Comparison of ENCODE assay signal across 10 cellular contexts in genomic region chr12:57101892-57102695, GRCh38. TPM values are rescaled to one million over a fixed set of nuclear protein-coding genes. Genes with fewer than 3 reads are reported as not detected.
A peak's percentile ranks its signal among the peaks of the same experiment; 100 is the strongest.
DNase-seq lines count a peak whose midpoint lies in the region; ATAC-seq, FAIRE-seq and TF ChIP-seq lines count a peak whose summit lies in the region.
"Had no signal": no experiment of that assay in that cellular context is flagged by ENCODE, and none has a peak within 500 bp of the region (broad histone marks: within the 10 kb centered on the region; RNA-seq: fewer than 3 reads in every experiment).

No MANE protein-coding gene starts in this region.

- no peaks in the 10 kb centered on the region for H3K27me3 ChIP-seq in bronchial epithelial cell (ENCODE audit: control insufficient read depth, insufficient read depth, low read length)

- H3K36me3 ChIP-seq in bronchial epithelial cell (ENCODE audit: control insufficient read depth, insufficient read depth, low read length), result peaks cover 53% of the 10 kb centered on the region

- H3K36me3 Mint-ChIP-seq in Calu3 (ENCODE audit: insufficient read depth, unreplicated experiment), result peaks cover 82% of the 10 kb centered on the region
- peaks cover 51% of the 10 kb centered on the region for H3K36me3 Mint-ChIP-seq in nephron progenitor cell (ENCODE audit: low read depth)

- CTCF ChIA-PET in Calu3 (lab: Charles Lee), result interaction anchor here (0.7 to 2.8 kb wide), 6 partner anchors 10 to 319 kb away, joined by 4 to 25 read pairs (median 5); partner anchors contain the start of genes NEMP1 and STAT6

- no peak for ATAC-seq in GM18505 (IDR thresholded peaks at IDR 0.05; ENCODE audit: unreplicated experiment)
- ATAC-seq: activated CD4-positive, CD25-positive, alpha-beta regulatory T cell treated with anti-CD3 and anti-CD28 coated beads, Interleukin-2, amount 50 U/mL, for 24 hours had no signal

- BruUV-seq in Calu3 (replicated peaks; lab: Mats Ljungman, UMichigan), result no TSS peak

- TF ChIP-seq CTCF in Calu3 (IDR thresholded peaks at IDR 0.05; ENCODE audit: unreplicated experiment), result no peak
- TF ChIP-seq CTCF in bronchial epithelial cell (IDR thresholded peaks at IDR 0.05; ENCODE audit: insufficient read depth, low read length, severe bottlenecking), result no peak
- TF ChIP-seq CTCF in nephron progenitor cell (IDR thresholded peaks at IDR 0.05), result no peak

- FAIRE-seq in bronchial epithelial cell (lab: Jason Lieb, UNC), result no peak
- FAIRE-seq: GM18507 had no signal

- intact Hi-C loops in Calu3 (cut with micrococcal nuclease; ENCODE audit: unreplicated experiment), result no loop called here

- H3K4me1 Mint-ChIP-seq in Calu3 (ENCODE audit: low read depth, unreplicated experiment) (peaks cover 17% of the 10 kb centered on the region), nephron progenitor cell (peaks cover 10% of the 10 kb centered on the region)

- H3K4me3 ChIP-seq in bronchial epithelial cell (ENCODE audit: low read depth, low read length), result no peak overlapping the region

- no peak overlapping the region for H3K4me3 Mint-ChIP-seq in Calu3 (ENCODE audit: low read depth, unreplicated experiment)
- H3K4me3 Mint-ChIP-seq in nephron progenitor cell, result no peak overlapping the region

- H3K9me3 Mint-ChIP-seq in Calu3 (ENCODE audit: low read depth, unreplicated experiment) (no peaks in the 10 kb centered on the region), nephron progenitor cell (no peaks in the 10 kb centered on the region)

- H3K27me3 Mint-ChIP-seq in Calu3 (ENCODE audit: unreplicated experiment), result no peaks in the 10 kb centered on the region
- no peaks in the 10 kb centered on the region for H3K27me3 Mint-ChIP-seq in nephron progenitor cell (ENCODE audit: low read depth, poor library complexity)

- H3K27ac Mint-ChIP-seq in Calu3 (ENCODE audit: unreplicated experiment) (peak overlapping the region; percentile 35), nephron progenitor cell (peak overlapping the region; percentile 36)

- peak; percentile 63 for DNase-seq in Calu3
- peak; percentile 79 for DNase-seq in M059J (ENCODE audit: low read depth)
- peak; percentile 42 for DNase-seq in bronchial epithelial cell (ENCODE audit: low read depth)
- DNase-seq in nephron progenitor cell, result no peak
- DNase-seq in NCI-H748 treated with DMSO at 0.1 percent for 48 hours (lab: John Stamatoyannopoulos, UW), result no peak
- no peak for DNase-seq in NCI-H526 treated with DMSO at 0.1 percent for 48 hours (lab: John Stamatoyannopoulos, UW)
- no peak for DNase-seq in NAMALWA (ENCODE audit: low spot score)

- no peak for TF ChIP-seq POLR2A in GM18505 (IDR thresholded peaks at IDR 0.05; ENCODE audit: borderline replicate concordance, extremely low read depth, insufficient read depth, insufficient read length)

RNA-seq across cellular contexts. Expression of gene STAT6, which starts 9.1 kb away (rescaled TPM):
- total RNA-seq in Calu3 (2022), result 213 and 243 TPM in 2 replicates
- not detected in 2 replicates for total RNA-seq in M059J (2014; rRNA removed; shearing (Covaris generic))
- 30.8 and 77.7 TPM in 2 replicates for total RNA-seq in bronchial epithelial cell

RNA-seq across cellular contexts. Expression of gene NAB2, which starts 13.2 kb away (rescaled TPM):
- total RNA-seq in Calu3 (2022) (21.3 and 25.6 TPM in 2 replicates), bronchial epithelial cell (33.0 and 40.5 TPM in 2 replicates)
- 11.0 and 18.9 TPM in 2 replicates for total RNA-seq in M059J (2014; rRNA removed; shearing (Covaris generic))

RNA-seq across cellular contexts. Expression of gene NEMP1, which starts 23.5 kb away (rescaled TPM):
- total RNA-seq in Calu3 (2022), result 60.4 and 63.2 TPM in 2 replicates
- total RNA-seq in M059J (2014; rRNA removed; shearing (Covaris generic)), result 18.1 and 30.3 TPM in 2 replicates
- total RNA-seq in bronchial epithelial cell, result 4.2 and 5.2 TPM in 2 replicates

RNA-seq across cellular contexts. Expression of gene LRP1, which starts 26.2 kb away (rescaled TPM):
- total RNA-seq in Calu3 (2022) (12.4 and 16.6 TPM in 2 replicates), bronchial epithelial cell (24.5 and 44.2 TPM in 2 replicates)
- 8.5 and 24.9 TPM in 2 replicates for total RNA-seq in M059J (2014; rRNA removed; shearing (Covaris generic))

RNA-seq across cellular contexts. Expression of gene LRP1-AS, which starts 45.3 kb away (rescaled TPM):
- not detected in 2 replicates for total RNA-seq in Calu3 (2022)
- not detected in 2 replicates for total RNA-seq in M059J (2014; rRNA removed; shearing (Covaris generic))
- not detected in 2 replicates for total RNA-seq in bronchial epithelial cell

Comparison
In these comparisons a context has a peak if more than half of its experiments do, and no peak if none do; other contexts are left out.
1. DNase-seq: peak in Calu3 (single experiment), M059J (single experiment) and bronchial epithelial cell (single experiment); none in nephron progenitor cell (single experiment), NCI-H748 treated with DMSO at 0.1 percent for 48 hours (single experiment), NCI-H526 treated with DMSO at 0.1 percent for 48 hours (single experiment) and NAMALWA (single experiment).
2. RNA of gene STAT6, which starts 9.1 kb away (total RNA-seq): 213 to 243 TPM in Calu3 and 30.8 to 77.7 TPM in bronchial epithelial cell; not detected in M059J; every median in the first group is over 10 times any median in the second.